1 cellular context compared by ENCODE assay signal in genomic region chr14:100234511-100234910, GRCh38.
TF ChIP-seq lines count a peak whose summit lies in the region.

No MANE protein-coding gene starts in this region.

TF ChIP-seq in GM12878, 131 proteins besides CTCF, POLR2A, EP300 and RAD21:
- TF ChIP-seq PRDM15 (CRISPR knock-in tag; IDR thresholded peaks at IDR 0.05) (no peak), RUNX3 (IDR thresholded peaks at IDR 0.05; ENCODE audit: low read length) (0 out of 2 replicates have a peak, but pooled peaks have one; percentile 9)
TF ChIP-seq in GM12878: peak in this region for 1.
